ENCODE assay signal across 1 cellular context in the genomic region with DNA sequence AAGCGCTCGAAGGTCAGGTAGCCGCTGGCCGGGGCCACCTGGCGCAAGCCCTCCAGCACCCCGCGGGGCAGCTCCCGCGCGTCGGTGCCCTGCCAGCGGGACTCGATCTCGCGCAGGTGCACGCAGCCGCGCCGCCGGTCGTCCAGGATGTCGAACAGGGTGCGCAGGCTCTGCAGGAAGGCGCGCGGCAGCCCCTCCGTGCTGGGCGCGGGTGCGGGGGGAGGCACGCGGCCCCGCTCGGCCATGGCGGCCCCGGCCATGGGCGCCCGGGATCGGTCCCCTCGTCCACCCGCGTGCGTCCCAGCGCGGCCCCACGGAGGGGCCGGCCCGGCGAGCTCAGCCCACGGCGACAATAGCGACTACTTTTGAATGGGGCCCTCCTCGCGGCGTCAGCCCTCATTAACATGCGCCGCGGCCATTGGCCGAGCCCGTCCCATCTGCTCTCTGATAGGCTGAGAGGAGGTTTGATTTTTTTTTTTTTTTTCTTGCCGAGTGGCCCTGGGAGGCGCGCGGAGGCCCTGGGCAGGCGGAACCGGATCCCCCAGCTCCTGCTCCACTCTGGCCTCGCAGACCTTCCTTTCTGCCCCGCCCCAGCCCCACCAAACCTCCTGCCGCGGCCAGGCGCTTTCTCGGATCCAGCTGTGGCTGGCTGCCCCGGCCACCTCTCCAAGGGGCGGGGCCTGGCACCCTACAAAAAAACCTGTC.
TF ChIP-seq lines count a peak whose summit lies in the region.

A gene with protein sequence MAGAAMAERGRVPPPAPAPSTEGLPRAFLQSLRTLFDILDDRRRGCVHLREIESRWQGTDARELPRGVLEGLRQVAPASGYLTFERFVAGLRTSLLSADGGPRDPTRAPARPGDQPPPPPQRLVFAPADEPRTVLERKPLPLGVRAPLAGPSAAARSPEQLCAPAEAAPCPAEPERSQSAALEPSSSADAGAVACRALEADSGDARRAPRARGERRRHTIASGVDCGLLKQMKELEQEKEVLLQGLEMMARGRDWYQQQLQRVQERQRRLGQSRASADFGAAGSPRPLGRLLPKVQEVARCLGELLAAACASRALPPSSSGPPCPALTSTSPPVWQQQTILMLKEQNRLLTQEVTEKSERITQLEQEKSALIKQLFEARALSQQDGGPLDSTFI (minus strand): TSS at position 357 of the 705 bp plus-strand sequence. CDS start 97 bp downstream, at position 260.

TF ChIP-seq in HepG2, 621 proteins besides CTCF, POLR2A, EP300 and RAD21 (continued from another document and continues in another):
- TF ChIP-seq, protein P1, sequence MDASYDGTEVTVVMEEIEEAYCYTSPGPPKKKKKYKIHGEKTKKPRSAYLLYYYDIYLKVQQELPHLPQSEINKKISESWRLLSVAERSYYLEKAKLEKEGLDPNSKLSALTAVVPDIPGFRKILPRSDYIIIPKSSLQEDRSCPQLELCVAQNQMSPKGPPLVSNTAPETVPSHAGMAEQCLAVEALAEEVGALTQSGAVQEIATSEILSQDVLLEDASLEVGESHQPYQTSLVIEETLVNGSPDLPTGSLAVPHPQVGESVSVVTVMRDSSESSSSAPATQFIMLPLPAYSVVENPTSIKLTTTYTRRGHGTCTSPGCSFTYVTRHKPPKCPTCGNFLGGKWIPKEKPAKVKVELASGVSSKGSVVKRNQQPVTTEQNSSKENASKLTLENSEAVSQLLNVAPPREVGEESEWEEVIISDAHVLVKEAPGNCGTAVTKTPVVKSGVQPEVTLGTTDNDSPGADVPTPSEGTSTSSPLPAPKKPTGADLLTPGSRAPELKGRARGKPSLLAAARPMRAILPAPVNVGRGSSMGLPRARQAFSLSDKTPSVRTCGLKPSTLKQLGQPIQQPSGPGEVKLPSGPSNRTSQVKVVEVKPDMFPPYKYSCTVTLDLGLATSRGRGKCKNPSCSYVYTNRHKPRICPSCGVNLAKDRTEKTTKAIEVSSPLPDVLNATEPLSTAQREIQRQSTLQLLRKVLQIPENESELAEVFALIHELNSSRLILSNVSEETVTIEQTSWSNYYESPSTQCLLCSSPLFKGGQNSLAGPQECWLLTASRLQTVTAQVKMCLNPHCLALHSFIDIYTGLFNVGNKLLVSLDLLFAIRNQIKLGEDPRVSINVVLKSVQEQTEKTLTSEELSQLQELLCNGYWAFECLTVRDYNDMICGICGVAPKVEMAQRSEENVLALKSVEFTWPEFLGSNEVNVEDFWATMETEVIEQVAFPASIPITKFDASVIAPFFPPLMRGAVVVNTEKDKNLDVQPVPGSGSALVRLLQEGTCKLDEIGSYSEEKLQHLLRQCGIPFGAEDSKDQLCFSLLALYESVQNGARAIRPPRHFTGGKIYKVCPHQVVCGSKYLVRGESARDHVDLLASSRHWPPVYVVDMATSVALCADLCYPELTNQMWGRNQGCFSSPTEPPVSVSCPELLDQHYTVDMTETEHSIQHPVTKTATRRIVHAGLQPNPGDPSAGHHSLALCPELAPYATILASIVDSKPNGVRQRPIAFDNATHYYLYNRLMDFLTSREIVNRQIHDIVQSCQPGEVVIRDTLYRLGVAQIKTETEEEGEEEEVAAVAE (CRISPR knock-in tag; IDR thresholded peaks at IDR 0.05; ENCODE audit: borderline replicate concordance), result 0 out of 2 replicates have a peak, but pooled peaks have one; percentile 40
- no peak for TF ChIP-seq BORCS8-MEF2B (CRISPR knock-in tag; IDR thresholded peaks at IDR 0.05)
- TF ChIP-seq RBM22 (optimal IDR thresholded peaks at IDR 0.05; ENCODE audit: low read length), result no peak
- TF ChIP-seq, protein P2, sequence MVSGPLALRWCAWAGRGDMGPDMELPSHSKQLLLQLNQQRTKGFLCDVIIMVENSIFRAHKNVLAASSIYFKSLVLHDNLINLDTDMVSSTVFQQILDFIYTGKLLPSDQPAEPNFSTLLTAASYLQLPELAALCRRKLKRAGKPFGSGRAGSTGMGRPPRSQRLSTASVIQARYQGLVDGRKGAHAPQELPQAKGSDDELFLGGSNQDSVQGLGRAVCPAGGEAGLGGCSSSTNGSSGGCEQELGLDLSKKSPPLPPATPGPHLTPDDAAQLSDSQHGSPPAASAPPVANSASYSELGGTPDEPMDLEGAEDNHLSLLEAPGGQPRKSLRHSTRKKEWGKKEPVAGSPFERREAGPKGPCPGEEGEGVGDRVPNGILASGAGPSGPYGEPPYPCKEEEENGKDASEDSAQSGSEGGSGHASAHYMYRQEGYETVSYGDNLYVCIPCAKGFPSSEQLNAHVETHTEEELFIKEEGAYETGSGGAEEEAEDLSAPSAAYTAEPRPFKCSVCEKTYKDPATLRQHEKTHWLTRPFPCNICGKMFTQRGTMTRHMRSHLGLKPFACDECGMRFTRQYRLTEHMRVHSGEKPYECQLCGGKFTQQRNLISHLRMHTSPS (CRISPR knock-in tag; IDR thresholded peaks at IDR 0.05; ENCODE audit: low read depth), result no peak
- no peak for TF ChIP-seq WIZ (CRISPR knock-in tag; IDR thresholded peaks at IDR 0.05)
- TF ChIP-seq, protein P3, sequence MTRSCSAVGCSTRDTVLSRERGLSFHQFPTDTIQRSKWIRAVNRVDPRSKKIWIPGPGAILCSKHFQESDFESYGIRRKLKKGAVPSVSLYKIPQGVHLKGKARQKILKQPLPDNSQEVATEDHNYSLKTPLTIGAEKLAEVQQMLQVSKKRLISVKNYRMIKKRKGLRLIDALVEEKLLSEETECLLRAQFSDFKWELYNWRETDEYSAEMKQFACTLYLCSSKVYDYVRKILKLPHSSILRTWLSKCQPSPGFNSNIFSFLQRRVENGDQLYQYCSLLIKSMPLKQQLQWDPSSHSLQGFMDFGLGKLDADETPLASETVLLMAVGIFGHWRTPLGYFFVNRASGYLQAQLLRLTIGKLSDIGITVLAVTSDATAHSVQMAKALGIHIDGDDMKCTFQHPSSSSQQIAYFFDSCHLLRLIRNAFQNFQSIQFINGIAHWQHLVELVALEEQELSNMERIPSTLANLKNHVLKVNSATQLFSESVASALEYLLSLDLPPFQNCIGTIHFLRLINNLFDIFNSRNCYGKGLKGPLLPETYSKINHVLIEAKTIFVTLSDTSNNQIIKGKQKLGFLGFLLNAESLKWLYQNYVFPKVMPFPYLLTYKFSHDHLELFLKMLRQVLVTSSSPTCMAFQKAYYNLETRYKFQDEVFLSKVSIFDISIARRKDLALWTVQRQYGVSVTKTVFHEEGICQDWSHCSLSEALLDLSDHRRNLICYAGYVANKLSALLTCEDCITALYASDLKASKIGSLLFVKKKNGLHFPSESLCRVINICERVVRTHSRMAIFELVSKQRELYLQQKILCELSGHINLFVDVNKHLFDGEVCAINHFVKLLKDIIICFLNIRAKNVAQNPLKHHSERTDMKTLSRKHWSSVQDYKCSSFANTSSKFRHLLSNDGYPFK (CRISPR knock-in tag; IDR thresholded peaks at IDR 0.05; ENCODE audit: borderline replicate concordance), result no peak
- TF ChIP-seq MBD4 (IDR thresholded peaks at IDR 0.05; ENCODE audit: borderline replicate concordance, low read length), result no peak
- TF ChIP-seq TARDBP (CRISPR knock-in tag; IDR thresholded peaks at IDR 0.05), result peak; percentile 34; the same call in 1 of the 2 replicates
- TF ChIP-seq, protein P4, sequence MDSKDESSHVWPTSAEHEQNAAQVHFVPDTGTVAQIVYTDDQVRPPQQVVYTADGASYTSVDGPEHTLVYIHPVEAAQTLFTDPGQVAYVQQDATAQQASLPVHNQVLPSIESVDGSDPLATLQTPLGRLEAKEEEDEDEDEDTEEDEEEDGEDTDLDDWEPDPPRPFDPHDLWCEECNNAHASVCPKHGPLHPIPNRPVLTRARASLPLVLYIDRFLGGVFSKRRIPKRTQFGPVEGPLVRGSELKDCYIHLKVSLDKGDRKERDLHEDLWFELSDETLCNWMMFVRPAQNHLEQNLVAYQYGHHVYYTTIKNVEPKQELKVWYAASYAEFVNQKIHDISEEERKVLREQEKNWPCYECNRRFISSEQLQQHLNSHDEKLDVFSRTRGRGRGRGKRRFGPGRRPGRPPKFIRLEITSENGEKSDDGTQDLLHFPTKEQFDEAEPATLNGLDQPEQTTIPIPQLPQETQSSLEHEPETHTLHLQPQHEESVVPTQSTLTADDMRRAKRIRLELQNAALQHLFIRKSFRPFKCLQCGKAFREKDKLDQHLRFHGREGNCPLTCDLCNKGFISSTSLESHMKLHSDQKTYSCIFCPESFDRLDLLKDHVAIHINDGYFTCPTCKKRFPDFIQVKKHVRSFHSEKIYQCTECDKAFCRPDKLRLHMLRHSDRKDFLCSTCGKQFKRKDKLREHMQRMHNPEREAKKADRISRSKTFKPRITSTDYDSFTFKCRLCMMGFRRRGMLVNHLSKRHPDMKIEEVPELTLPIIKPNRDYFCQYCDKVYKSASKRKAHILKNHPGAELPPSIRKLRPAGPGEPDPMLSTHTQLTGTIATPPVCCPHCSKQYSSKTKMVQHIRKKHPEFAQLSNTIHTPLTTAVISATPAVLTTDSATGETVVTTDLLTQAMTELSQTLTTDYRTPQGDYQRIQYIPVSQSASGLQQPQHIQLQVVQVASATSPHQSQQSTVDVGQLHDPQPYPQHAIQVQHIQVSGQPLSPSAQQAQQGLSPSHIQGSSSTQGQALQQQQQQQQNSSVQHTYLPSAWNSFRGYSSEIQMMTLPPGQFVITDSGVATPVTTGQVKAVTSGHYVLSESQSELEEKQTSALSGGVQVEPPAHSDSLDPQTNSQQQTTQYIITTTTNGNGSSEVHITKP (CRISPR knock-in tag; IDR thresholded peaks at IDR 0.05; ENCODE audit: low read depth), result no peak
- no peak for TF ChIP-seq FOSL2 (CRISPR knock-in tag; IDR thresholded peaks at IDR 0.05)
- TF ChIP-seq ZNF614 (CRISPR knock-in tag; IDR thresholded peaks at IDR 0.05; ENCODE audit: borderline replicate concordance), result no peak
- TF ChIP-seq, protein P5, sequence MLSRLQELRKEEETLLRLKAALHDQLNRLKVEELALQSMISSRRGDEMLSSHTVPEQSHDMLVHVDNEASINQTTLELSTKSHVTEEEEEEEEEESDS (CRISPR knock-in tag; IDR thresholded peaks at IDR 0.05; ENCODE audit: borderline replicate concordance), result no peak
- TF ChIP-seq MXI1 (IDR thresholded peaks at IDR 0.05; ENCODE audit: borderline replicate concordance, low read depth, low read length), result peak; percentile 53; the same call in 1 of the 3 replicates
- TF ChIP-seq ZFY (CRISPR knock-in tag; IDR thresholded peaks at IDR 0.05), result peak; percentile 60; the same call in 1 of the 2 replicates
- TF ChIP-seq KMT2B (CRISPR knock-in tag; IDR thresholded peaks at IDR 0.05), result no peak
- TF ChIP-seq RBAK (CRISPR knock-in tag; IDR thresholded peaks at IDR 0.05), result no peak
- TF ChIP-seq, protein P6, sequence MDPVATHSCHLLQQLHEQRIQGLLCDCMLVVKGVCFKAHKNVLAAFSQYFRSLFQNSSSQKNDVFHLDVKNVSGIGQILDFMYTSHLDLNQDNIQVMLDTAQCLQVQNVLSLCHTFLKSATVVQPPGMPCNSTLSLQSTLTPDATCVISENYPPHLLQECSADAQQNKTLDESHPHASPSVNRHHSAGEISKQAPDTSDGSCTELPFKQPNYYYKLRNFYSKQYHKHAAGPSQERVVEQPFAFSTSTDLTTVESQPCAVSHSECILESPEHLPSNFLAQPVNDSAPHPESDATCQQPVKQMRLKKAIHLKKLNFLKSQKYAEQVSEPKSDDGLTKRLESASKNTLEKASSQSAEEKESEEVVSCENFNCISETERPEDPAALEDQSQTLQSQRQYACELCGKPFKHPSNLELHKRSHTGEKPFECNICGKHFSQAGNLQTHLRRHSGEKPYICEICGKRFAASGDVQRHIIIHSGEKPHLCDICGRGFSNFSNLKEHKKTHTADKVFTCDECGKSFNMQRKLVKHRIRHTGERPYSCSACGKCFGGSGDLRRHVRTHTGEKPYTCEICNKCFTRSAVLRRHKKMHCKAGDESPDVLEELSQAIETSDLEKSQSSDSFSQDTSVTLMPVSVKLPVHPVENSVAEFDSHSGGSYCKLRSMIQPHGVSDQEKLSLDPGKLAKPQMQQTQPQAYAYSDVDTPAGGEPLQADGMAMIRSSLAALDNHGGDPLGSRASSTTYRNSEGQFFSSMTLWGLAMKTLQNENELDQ (CRISPR knock-in tag; IDR thresholded peaks at IDR 0.05; ENCODE audit: borderline replicate concordance), result no peak
- 0 out of 2 replicates have a peak, but pooled peaks have one; percentile 8 for TF ChIP-seq SALL2 (CRISPR knock-in tag; IDR thresholded peaks at IDR 0.05)
- no peak for TF ChIP-seq NFRKB (IDR thresholded peaks at IDR 0.05)
- TF ChIP-seq ZNF230 (CRISPR knock-in tag; IDR thresholded peaks at IDR 0.05), result no peak
- no peak for TF ChIP-seq PLRG1 (conservative IDR thresholded peaks at IDR 0.05)
- TF ChIP-seq, protein P7, sequence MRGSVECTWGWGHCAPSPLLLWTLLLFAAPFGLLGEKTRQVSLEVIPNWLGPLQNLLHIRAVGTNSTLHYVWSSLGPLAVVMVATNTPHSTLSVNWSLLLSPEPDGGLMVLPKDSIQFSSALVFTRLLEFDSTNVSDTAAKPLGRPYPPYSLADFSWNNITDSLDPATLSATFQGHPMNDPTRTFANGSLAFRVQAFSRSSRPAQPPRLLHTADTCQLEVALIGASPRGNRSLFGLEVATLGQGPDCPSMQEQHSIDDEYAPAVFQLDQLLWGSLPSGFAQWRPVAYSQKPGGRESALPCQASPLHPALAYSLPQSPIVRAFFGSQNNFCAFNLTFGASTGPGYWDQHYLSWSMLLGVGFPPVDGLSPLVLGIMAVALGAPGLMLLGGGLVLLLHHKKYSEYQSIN (CRISPR knock-in tag; IDR thresholded peaks at IDR 0.05; ENCODE audit: borderline replicate concordance), result no peak
- TF ChIP-seq, protein P8, sequence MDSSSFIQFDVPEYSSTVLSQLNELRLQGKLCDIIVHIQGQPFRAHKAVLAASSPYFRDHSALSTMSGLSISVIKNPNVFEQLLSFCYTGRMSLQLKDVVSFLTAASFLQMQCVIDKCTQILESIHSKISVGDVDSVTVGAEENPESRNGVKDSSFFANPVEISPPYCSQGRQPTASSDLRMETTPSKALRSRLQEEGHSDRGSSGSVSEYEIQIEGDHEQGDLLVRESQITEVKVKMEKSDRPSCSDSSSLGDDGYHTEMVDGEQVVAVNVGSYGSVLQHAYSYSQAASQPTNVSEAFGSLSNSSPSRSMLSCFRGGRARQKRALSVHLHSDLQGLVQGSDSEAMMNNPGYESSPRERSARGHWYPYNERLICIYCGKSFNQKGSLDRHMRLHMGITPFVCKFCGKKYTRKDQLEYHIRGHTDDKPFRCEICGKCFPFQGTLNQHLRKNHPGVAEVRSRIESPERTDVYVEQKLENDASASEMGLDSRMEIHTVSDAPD (CRISPR knock-in tag; IDR thresholded peaks at IDR 0.05), result no peak
- TF ChIP-seq SRSF1 (optimal IDR thresholded peaks at IDR 0.05; ENCODE audit: low read depth, low read length), result no peak
- TF ChIP-seq, protein P9, sequence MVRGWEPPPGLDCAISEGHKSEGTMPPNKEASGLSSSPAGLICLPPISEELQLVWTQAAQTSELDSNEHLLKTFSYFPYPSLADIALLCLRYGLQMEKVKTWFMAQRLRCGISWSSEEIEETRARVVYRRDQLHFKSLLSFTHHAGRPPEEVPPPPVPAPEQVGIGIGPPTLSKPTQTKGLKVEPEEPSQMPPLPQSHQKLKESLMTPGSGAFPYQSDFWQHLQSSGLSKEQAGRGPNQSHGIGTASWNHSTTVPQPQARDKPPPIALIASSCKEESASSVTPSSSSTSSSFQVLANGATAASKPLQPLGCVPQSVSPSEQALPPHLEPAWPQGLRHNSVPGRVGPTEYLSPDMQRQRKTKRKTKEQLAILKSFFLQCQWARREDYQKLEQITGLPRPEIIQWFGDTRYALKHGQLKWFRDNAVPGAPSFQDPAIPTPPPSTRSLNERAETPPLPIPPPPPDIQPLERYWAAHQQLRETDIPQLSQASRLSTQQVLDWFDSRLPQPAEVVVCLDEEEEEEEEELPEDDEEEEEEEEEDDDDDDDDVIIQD (CRISPR knock-in tag; IDR thresholded peaks at IDR 0.05; ENCODE audit: low read depth), result no peak
- TF ChIP-seq PITX1 (CRISPR knock-in tag; IDR thresholded peaks at IDR 0.05), result peak; percentile 7; the same call in 1 of the 2 replicates
- TF ChIP-seq TCF7 (IDR thresholded peaks at IDR 0.05; ENCODE audit: low read depth), result no peak
- TF ChIP-seq RFX3 (CRISPR knock-in tag; IDR thresholded peaks at IDR 0.05), result no peak
